Comparison of ENCODE assay signal across 14 cellular contexts in the genomic region with DNA sequence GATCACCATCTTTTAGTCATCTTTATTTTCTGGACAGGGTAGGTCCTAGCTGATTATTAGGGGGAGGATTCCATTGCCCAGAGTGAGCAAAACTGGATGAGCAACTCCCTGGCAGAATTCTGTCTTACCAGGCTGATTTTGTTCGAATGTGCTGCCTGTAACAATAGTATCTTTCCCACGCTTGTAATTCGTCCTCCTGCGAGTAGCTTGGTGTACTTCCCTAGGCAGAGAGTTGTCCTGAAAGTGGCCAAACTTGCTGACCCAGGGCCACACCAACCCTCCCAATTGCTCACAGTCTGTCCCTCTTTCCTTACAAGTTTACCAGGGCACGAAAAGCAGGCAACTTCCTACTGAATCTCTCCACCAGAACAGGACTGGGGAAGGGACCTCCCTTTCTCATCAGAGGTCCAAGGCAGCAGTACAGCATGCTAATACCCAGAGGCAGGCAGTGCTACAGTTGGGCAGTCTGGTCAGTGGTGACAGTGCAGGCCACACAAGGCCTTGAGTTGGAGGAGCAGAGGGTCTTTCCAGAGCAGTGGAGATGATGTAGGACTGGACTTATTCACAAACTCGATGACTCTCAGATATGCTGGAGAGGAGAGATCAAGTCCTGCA.
"Had no signal": no experiment of that assay in that cellular context is flagged by ENCODE, and none has a peak within 500 bp of the region (broad histone marks: within the 10 kb centered on the region; RNA-seq: fewer than 3 reads in every experiment).

No MANE protein-coding gene starts in this region.

- H3K4me1 ChIP-seq: sigmoid colon, upper lobe of right lung had no signal

- H3K4me3 Mint-ChIP-seq: brain, nephron had no signal

- H3K9me3 ChIP-seq: sigmoid colon, upper lobe of right lung had no signal

- H3K36me3 Mint-ChIP-seq: brain had no signal

- H3K27ac Mint-ChIP-seq: activated T-helper 2 cell treated with anti-CD3 and anti-CD28 coated beads, Interferon-gamma antibody, Interleukin-2, Interleukin-4, amounts not matched to agents 10 μg/mL and 5 μg/mL and 100 μg/mL, durations not matched to agents 14 hours and 24 hours and 36 hours; brain; nephron had no signal

- DNase-seq: activated CD4-positive, alpha-beta T cell treated with anti-CD3 and anti-CD28 coated beads, Interleukin-2, amount 50 U/mL, for 1 hour; activated naive CD4-positive, alpha-beta T cell treated with anti-CD3 and anti-CD28 coated beads, Interleukin-2, amount 50 U/mL, for 16 hours; sigmoid colon; stimulated activated CD4-positive, alpha-beta T cell treated with anti-CD3 and anti-CD28 coated beads, Interleukin-2, amount 100 ng/mL, for 24 hours; stimulated activated naive CD4-positive, alpha-beta T cell; T-helper 2 cell; upper lobe of right lung had no signal

- H3K36me3 ChIP-seq: sigmoid colon, upper lobe of right lung had no signal

- H3K4me1 Mint-ChIP-seq: nephron had no signal

- H3K9me3 Mint-ChIP-seq: activated T-helper 2 cell treated with anti-CD3 and anti-CD28 coated beads, Interferon-gamma antibody, Interleukin-2, Interleukin-4, amounts not matched to agents 10 μg/mL and 5 μg/mL and 100 μg/mL, durations not matched to agents 14 hours and 24 hours and 36 hours; brain; nephron had no signal

- H3K27me3 ChIP-seq: foreskin keratinocyte, sigmoid colon, upper lobe of right lung had no signal

- H3K27ac ChIP-seq: foreskin keratinocyte, sigmoid colon, upper lobe of right lung had no signal

- ATAC-seq: left lobe of liver, upper lobe of right lung had no signal

- H3K4me3 ChIP-seq: sigmoid colon, upper lobe of right lung had no signal

- FAIRE-seq: endometrium, TTC549 had no signal
